ENCODE assay signal across 9 cellular contexts in the genomic region with DNA sequence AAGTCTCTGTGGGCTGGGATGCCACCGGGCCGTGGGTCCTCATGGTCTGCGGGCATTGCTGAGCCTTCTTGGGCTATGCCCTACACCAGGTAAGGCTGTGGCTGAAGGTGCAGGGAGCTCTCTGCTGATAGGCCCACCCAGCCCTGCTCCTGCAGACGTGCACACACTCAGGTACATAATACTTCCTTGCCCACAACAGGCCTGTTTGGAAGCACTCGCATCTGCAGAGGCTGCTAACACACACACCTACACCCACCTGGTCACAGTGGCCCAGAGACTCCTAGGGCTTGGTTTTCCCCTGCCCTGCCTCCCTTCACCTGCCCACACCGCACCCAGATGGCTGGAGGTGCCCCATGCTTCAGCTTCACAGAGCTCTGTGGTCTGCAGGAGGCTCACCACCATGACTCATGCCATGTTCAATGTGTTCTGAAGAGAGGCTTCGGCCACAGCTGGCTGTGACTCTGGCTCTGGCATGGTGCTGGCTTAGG.
A peak's percentile ranks its signal among the peaks of the same experiment; 100 is the strongest.
DNase-seq lines count a peak whose midpoint lies in the region; ATAC-seq and TF ChIP-seq lines count a peak whose summit lies in the region.
"Had no signal": no experiment of that assay in that cellular context is flagged by ENCODE, and none has a peak within 500 bp of the region (broad histone marks: within the 10 kb centered on the region; RNA-seq: fewer than 3 reads in every experiment).

No MANE protein-coding gene starts in this region.

- no peak overlapping the region for H3K4me3 Mint-ChIP-seq in chondrocyte (ENCODE audit: unreplicated experiment)

- no peaks in the 10 kb centered on the region for H3K9me3 Mint-ChIP-seq in chondrocyte (ENCODE audit: low read depth)

- peaks cover 11% of the 10 kb centered on the region for H3K27me3 Mint-ChIP-seq in chondrocyte (ENCODE audit: low read depth)

- no peak overlapping the region for H3K4me3 ChIP-seq in skeletal muscle cell (ENCODE audit: low read depth, low read length)
- H3K4me3 ChIP-seq: thyroid gland had no signal

- TF ChIP-seq CTCF in chondrocyte (IDR thresholded peaks at IDR 0.05): no peak

- DNase-seq in DMS53 (lab: John Stamatoyannopoulos, UW) (peak; percentile 39), DMS53 treated with DMSO at 0.1 percent for 48 hours (lab: John Stamatoyannopoulos, UW; ENCODE audit: unreplicated experiment) (no peak), RPMI8226 (peak; percentile 76), chondrocyte (ENCODE audit: low spot score) (peak; percentile 46), skeletal muscle cell (ENCODE audit: low read depth) (peak; percentile 14), NCI-H510A (lab: John Stamatoyannopoulos, UW) (no peak), superior temporal gyrus (ENCODE audit: extremely low spot score) (no peak)

- no peak overlapping the region for H3K27ac Mint-ChIP-seq in chondrocyte (ENCODE audit: unreplicated experiment)

- no peak for ATAC-seq in GM21447 (IDR thresholded peaks at IDR 0.05; ENCODE audit: unreplicated experiment)

- H3K36me3 Mint-ChIP-seq in chondrocyte (ENCODE audit: low read depth): no peaks in the 10 kb centered on the region

- peaks cover 4% of the 10 kb centered on the region for H3K4me1 Mint-ChIP-seq in chondrocyte (ENCODE audit: low read depth)

Comparison
In these comparisons a context has a peak if more than half of its experiments do, and no peak if none do; other contexts are left out.
1. DNase-seq: peak in DMS53 (single experiment), RPMI8226 (single experiment), chondrocyte (single experiment) and skeletal muscle cell (single experiment); none in DMS53 treated with DMSO at 0.1 percent for 48 hours (single experiment), NCI-H510A (single experiment) and superior temporal gyrus (single experiment).